8 cellular contexts compared by ENCODE assay signal in the genomic region with DNA sequence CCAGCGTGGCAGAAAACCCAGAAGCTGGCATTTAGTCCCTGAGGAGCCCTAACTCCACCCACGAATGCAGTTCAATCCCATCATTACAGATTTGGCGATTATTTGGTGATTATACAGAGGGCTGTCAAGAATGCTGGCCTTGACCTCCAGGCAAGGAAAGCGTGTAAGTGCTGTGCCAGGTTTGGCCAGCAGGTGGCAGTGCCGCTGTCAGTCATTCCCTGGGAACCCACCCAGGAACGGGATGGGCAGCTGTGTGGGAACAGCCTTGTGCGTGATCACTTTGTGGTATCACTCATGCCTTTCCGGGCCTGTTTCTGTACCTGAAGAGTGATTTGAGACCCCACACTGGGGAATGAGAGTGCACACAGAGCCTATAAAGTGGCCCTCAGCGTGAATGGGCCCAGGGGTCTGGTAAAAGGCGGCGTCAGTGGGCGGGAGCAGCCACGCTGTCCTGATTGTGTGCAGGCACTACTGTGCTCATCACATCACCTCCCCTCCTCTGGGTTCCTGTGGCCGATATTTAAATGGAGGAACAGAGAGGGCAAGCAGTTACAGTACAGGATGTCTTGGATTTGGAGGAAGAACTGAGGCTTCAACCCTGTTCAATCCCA.
DNase-seq lines count a peak whose midpoint lies in the region; ATAC-seq lines count a peak whose summit lies in the region.

No MANE protein-coding gene starts in this region.

- intact Hi-C loops in posterior cingulate gyrus (cut with DNase I) = no loop called here

- in situ Hi-C loops in ACHN (cut with HindIII; ENCODE audit: low pct_ligation_motif_present, low pct_unique_long_range_greater_than_20kb, low sequenced_read_pairs) = no loop called here

- DNase-seq in ACHN (peak; percentile 41), GM19238 (ENCODE audit: insufficient read length, low spot score) (peak; percentile 61), RPMI8226 (peak; percentile 44), glomerular visceral epithelial cell (ENCODE audit: extremely low spot score) (peak; percentile 53), posterior cingulate gyrus (peak; percentile 35 to 92 (median 74)), NOMO-1 treated with DMSO at 0.1 percent for 48 hours (lab: John Stamatoyannopoulos, UW; ENCODE audit: unreplicated experiment) (no peak)
- peak; percentile 66 for DNase-seq in activated naive CD4-positive, alpha-beta T cell treated with Interleukin-2 at 50 U/mL for 16 hours

- no peak for ATAC-seq in HG03097 (IDR thresholded peaks at IDR 0.05; ENCODE audit: low FRiP score, unreplicated experiment)
